Comparison of ENCODE assay signal across 10 cellular contexts in genomic region chr10:62618576-62619408, GRCh38.
A peak's percentile ranks its signal among the peaks of the same experiment; 100 is the strongest.
DNase-seq lines count a peak whose midpoint lies in the region; ATAC-seq and TF ChIP-seq lines count a peak whose summit lies in the region.
"Had no signal": no experiment of that assay in that cellular context is flagged by ENCODE, and none has a peak within 500 bp of the region (broad histone marks: within the 10 kb centered on the region; RNA-seq: fewer than 3 reads in every experiment).

No MANE protein-coding gene starts in this region.

- 40 to 66% methylated on average over 2 to 4 of the region's 7 CpGs for WGBS in gastroesophageal sphincter (ENCODE audit: low coverage in 1 of 2), 2 donors

- no peaks in the 10 kb centered on the region for H3K9me3 Mint-ChIP-seq in nephron progenitor cell

- DNase-seq in EH (ENCODE audit: low read depth) (peak; percentile 97), OCI-LY7 (ENCODE audit: low spot score) (peak; percentile 76), left kidney (ENCODE audit: low read depth, low spot score) (peak; percentile 36), nephron progenitor cell (no peak), HPDE6-E6E7 (ENCODE audit: extremely low spot score) (no peak), H7 (no peak)
- DNase-seq: activated CD8-positive, alpha-beta memory T cell treated with anti-CD3 and anti-CD28 coated beads, Interleukin-2, amount 50 U/mL, for 48 hours; NCI-H1092 had no signal

- no peak for TF ChIP-seq CTCF in OCI-LY7 (conservative IDR thresholded peaks at IDR 0.05; ENCODE audit: low read length)
- TF ChIP-seq CTCF in nephron progenitor cell (IDR thresholded peaks at IDR 0.05): no peak
- no peak for TF ChIP-seq CTCF in gastroesophageal sphincter (IDR thresholded peaks at IDR 0.05)

- CTCF ChIA-PET in OCI-LY7 (lab: Charles Lee; ENCODE audit: unreplicated experiment): interaction anchor here (0.9 kb wide), 1 partner anchor 19 kb away, joined by 4 read pairs; no protein-coding TSS in a partner anchor

- no peaks in the 10 kb centered on the region for H3K79me2 ChIP-seq in OCI-LY7 (ENCODE audit: insufficient read depth, low read depth, low read length)

- peaks cover 6% of the 10 kb centered on the region for H3K27me3 Mint-ChIP-seq in nephron progenitor cell (ENCODE audit: low read depth, poor library complexity)

- TF ChIP-seq EP300 in gastroesophageal sphincter (IDR thresholded peaks at IDR 0.05): no peak

- POLR2A ChIA-PET in OCI-LY7 (lab: Charles Lee): interaction anchor here (0.7 to 2.4 kb wide), 8 partner anchors 12 to 197 kb away, joined by 3 to 12 read pairs (median 3); partner anchors contain the start of gene EGR2

- no peak for TF ChIP-seq POLR2A in gastroesophageal sphincter (IDR thresholded peaks at IDR 0.05)

- H3K9me3 ChIP-seq in OCI-LY7 (ENCODE audit: low read length): no peaks in the 10 kb centered on the region
- no peaks in the 10 kb centered on the region for H3K9me3 ChIP-seq in gastroesophageal sphincter

- H3K4me1 ChIP-seq in OCI-LY7 (ENCODE audit: insufficient read depth, low read length, poor library complexity, severe bottlenecking) (peaks cover 46% of the 10 kb centered on the region), gastroesophageal sphincter (no peaks in the 10 kb centered on the region)

- no peaks in the 10 kb centered on the region for H4K20me1 ChIP-seq in OCI-LY7 (ENCODE audit: insufficient read depth, low read length)

- no TSS peak for BruUV-seq in OCI-LY7 (replicated peaks; lab: Mats Ljungman, UMichigan)

- H2AFZ ChIP-seq in OCI-LY7 (ENCODE audit: low read length): peak overlapping the region; percentile 79

- no peaks in the 10 kb centered on the region for H3K9me2 ChIP-seq in OCI-LY7 (ENCODE audit: insufficient read depth, low read length)

- H3K27ac ChIP-seq in OCI-LY7 (ENCODE audit: low read depth, low read length, poor library complexity, severe bottlenecking) (no peak overlapping the region), gastroesophageal sphincter (no peak overlapping the region)

- H3K4me3 Mint-ChIP-seq in nephron progenitor cell: no peak overlapping the region

- H3K36me3 ChIP-seq in OCI-LY7 (ENCODE audit: insufficient read depth, low read length): no peaks in the 10 kb centered on the region
- no peaks in the 10 kb centered on the region for H3K36me3 ChIP-seq in gastroesophageal sphincter
- H3K36me3 ChIP-seq in H7 (replicated peaks; ENCODE audit: control insufficient read depth, insufficient read depth, low read length): no peaks in the 10 kb centered on the region

- no peaks in the 10 kb centered on the region for H3K27me3 ChIP-seq in gastroesophageal sphincter
- H3K27me3 ChIP-seq in H7 (ENCODE audit: control insufficient read depth, insufficient read depth, low read length): no peaks in the 10 kb centered on the region

- ATAC-seq in GM21786 (IDR thresholded peaks at IDR 0.05; ENCODE audit: unreplicated experiment) (peak; percentile 42), gastroesophageal sphincter (no peak)

- H3K36me3 Mint-ChIP-seq in nephron progenitor cell (ENCODE audit: low read depth): no peaks in the 10 kb centered on the region

- H3K4me1 Mint-ChIP-seq in nephron progenitor cell: no peaks in the 10 kb centered on the region

- H3K27ac Mint-ChIP-seq in nephron progenitor cell: no peak overlapping the region

- H3K4me2 ChIP-seq in OCI-LY7 (ENCODE audit: low read length): peak overlapping the region; percentile 25

- intact Hi-C loops in OCI-LY7 (cut with micrococcal nuclease; ENCODE audit: unreplicated experiment): no loop called here

- H3K4me3 ChIP-seq in OCI-LY7 (ENCODE audit: low read depth, low read length, poor library complexity, severe bottlenecking) (no peak overlapping the region), gastroesophageal sphincter (no peak overlapping the region), H7 (ENCODE audit: insufficient read depth, low read depth, low read length) (no peak overlapping the region)

Comparison
In these comparisons a context has a peak if more than half of its experiments do, and no peak if none do; other contexts are left out.
1. DNase-seq: peak in EH (single experiment), OCI-LY7 (single experiment) and left kidney (single experiment); none in nephron progenitor cell (single experiment), HPDE6-E6E7 (single experiment) and H7 (single experiment).